24 cellular contexts compared by ENCODE assay signal in the genomic region with DNA sequence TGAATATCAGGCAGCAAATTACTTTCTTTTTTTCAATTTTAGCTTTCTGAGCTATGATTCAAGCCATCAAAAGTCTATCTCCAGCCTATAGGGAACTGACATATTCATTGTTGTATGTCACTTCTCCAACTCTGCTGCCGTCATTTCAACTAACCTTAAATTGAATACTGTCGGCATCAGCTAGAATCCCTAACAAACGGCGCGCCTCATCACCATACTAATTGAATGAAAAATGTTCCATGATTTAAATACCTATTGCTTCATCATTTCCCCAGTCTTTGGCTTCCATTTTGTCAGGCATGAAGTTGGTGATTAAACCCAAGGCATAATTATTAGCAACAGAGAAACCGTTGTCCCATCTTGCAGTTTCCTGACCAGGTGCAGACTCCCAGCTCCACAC.
DNase-seq lines count a peak whose midpoint lies in the region; FAIRE-seq and TF ChIP-seq lines count a peak whose summit lies in the region.
"Had no signal": no experiment of that assay in that cellular context is flagged by ENCODE, and none has a peak within 500 bp of the region (broad histone marks: within the 10 kb centered on the region; RNA-seq: fewer than 3 reads in every experiment).

No MANE protein-coding gene starts in this region.

- no peak overlapping the region for H2BK5ac ChIP-seq in H1 (ENCODE audit: low read depth, low read length)

- H3K4me1 ChIP-seq in BLaER1, result peaks cover 18% of the 10 kb centered on the region
- H3K4me1 ChIP-seq in Loucy (ENCODE audit: insufficient read depth, low read length, poor library complexity, severe bottlenecking), result peaks cover 26% of the 10 kb centered on the region
- no peaks in the 10 kb centered on the region for H3K4me1 ChIP-seq in H1 (replicated peaks in 1 of 4; ENCODE audit: control insufficient read depth in 3 of 4, insufficient read depth in 4 of 4, low read length in 3 of 4)
- H3K4me1 ChIP-seq: Peyer's patch had no signal

- H3K27ac ChIP-seq in BLaER1 (peak overlapping the region; percentile 5; the same call in 1 of the 2 replicates), H1 (ENCODE audit: low read depth, low read length) (no peak overlapping the region), neural cell (ENCODE audit: low read length) (peak overlapping the region; percentile 74)
- H3K27ac ChIP-seq: HL-60, Peyer's patch had no signal

- CTCF ChIA-PET in H1 (lab: Charles Lee; ENCODE audit: partially characterized antibody), result interaction anchor here (0.5 to 1.4 kb wide), 2 partner anchors 9 to 919 kb away, joined by 3 to 4 read pairs; no protein-coding TSS in a partner anchor

- H3K23ac ChIP-seq in H1 (ENCODE audit: insufficient read length), result no peak overlapping the region

- H3K23me2 ChIP-seq in H1 (ENCODE audit: low read depth, low read length), result no peaks in the 10 kb centered on the region

- TF ChIP-seq EP300 in H1 (IDR thresholded peaks at IDR 0.05; ENCODE audit: borderline replicate concordance in 1 of 2, low read depth in 2 of 2, low read length in 2 of 2), result no peak
- TF ChIP-seq EP300 in neural cell (conservative IDR thresholded peaks at IDR 0.05; ENCODE audit: poor library complexity, severe bottlenecking), result no peak

- no peaks in the 10 kb centered on the region for H3K9me3 ChIP-seq in BLaER1
- no peaks in the 10 kb centered on the region for H3K9me3 ChIP-seq in Loucy (ENCODE audit: insufficient read depth, low read depth, low read length)
- no peaks in the 10 kb centered on the region for H3K9me3 ChIP-seq in H1 (ENCODE audit: insufficient read depth in 2 of 2, low read depth in 1 of 2, low read length in 1 of 2)
- no peaks in the 10 kb centered on the region for H3K9me3 ChIP-seq in neural cell (ENCODE audit: low read length)
- H3K9me3 ChIP-seq: Peyer's patch had no signal

- no peak overlapping the region for H2AK5ac ChIP-seq in H1 (ENCODE audit: low read depth, low read length)

- no peak overlapping the region for H2BK120ac ChIP-seq in H1 (replicated peaks; ENCODE audit: low read depth, low read length)

- H3K79me1 ChIP-seq in H1 (ENCODE audit: low read depth, low read length), result no peaks in the 10 kb centered on the region

- H3K9me2 ChIP-seq in Loucy (replicated peaks; ENCODE audit: low read depth, low read length) (no peaks in the 10 kb centered on the region), neural cell (ENCODE audit: insufficient read depth, low read length) (no peaks in the 10 kb centered on the region)

- H3K9ac ChIP-seq in BLaER1, result no peak overlapping the region
- H3K9ac ChIP-seq in Loucy (ENCODE audit: low read depth, low read length, poor library complexity, severe bottlenecking), result no peak overlapping the region
- H3K9ac ChIP-seq in H1 (replicated peaks in 1 of 4; ENCODE audit: extremely low read depth in 1 of 4, low read depth in 3 of 4, low read length in 3 of 4), result no peak overlapping the region
- no peak overlapping the region for H3K9ac ChIP-seq in neural cell (ENCODE audit: low read length)

- FAIRE-seq in H1 (lab: Jason Lieb, UNC), result no peak
- FAIRE-seq: A204.1, GM18507 had no signal

- TF ChIP-seq CTCF in Loucy (conservative IDR thresholded peaks at IDR 0.05; ENCODE audit: low read length) (no peak), H1 (IDR thresholded peaks at IDR 0.05; ENCODE audit: control extremely low read depth in 1 of 3, insufficient read depth in 1 of 3, low read depth in 1 of 3, low read length in 3 of 3) (no peak), neural cell (IDR thresholded peaks at IDR 0.05; ENCODE audit: poor library complexity, severe bottlenecking) (no peak)

- H3K79me2 ChIP-seq in Loucy (ENCODE audit: insufficient read depth, low read length) (no peaks in the 10 kb centered on the region), H1 (ENCODE audit: control insufficient read depth in 1 of 2, insufficient read depth in 2 of 2, low read length in 2 of 2) (no peaks in the 10 kb centered on the region), neural cell (replicated peaks; ENCODE audit: insufficient read depth, low read length) (no peaks in the 10 kb centered on the region)

- no peak overlapping the region for H2BK12ac ChIP-seq in H1 (ENCODE audit: low read depth, low read length)

- no peak overlapping the region for H4K91ac ChIP-seq in H1 (replicated peaks; ENCODE audit: insufficient read length, low read length)

- POLR2A ChIA-PET in H1 (lab: Charles Lee; ENCODE audit: partially characterized antibody), result no interaction called here

- no peaks in the 10 kb centered on the region for H3K36me3 ChIP-seq in BLaER1
- no peaks in the 10 kb centered on the region for H3K36me3 ChIP-seq in Loucy (ENCODE audit: insufficient read depth, low read length)
- no peaks in the 10 kb centered on the region for H3K36me3 ChIP-seq in H1 (ENCODE audit: control insufficient read depth in 2 of 4, insufficient read depth in 4 of 4, low read length in 3 of 4)
- no peaks in the 10 kb centered on the region for H3K36me3 ChIP-seq in neural cell (ENCODE audit: insufficient read depth, low read length)
- H3K36me3 ChIP-seq: Peyer's patch had no signal

- H3K4me2 ChIP-seq in BLaER1 (peak overlapping the region; percentile 63), Loucy (ENCODE audit: low read depth, low read length, poor library complexity, severe bottlenecking) (peak overlapping the region; percentile 40), H1 (ENCODE audit: insufficient read depth in 1 of 2, low read depth in 2 of 2, low read length in 2 of 2) (no peak overlapping the region), neural cell (ENCODE audit: low read length) (peak overlapping the region; percentile 45)

- no peak overlapping the region for H3K4me3 ChIP-seq in BLaER1
- H3K4me3 ChIP-seq in Loucy (ENCODE audit: low read length, poor library complexity, severe bottlenecking), result no peak overlapping the region
- no peak overlapping the region; a peak in 1 of 8 replicates for H3K4me3 ChIP-seq in H1 (ENCODE audit: extremely low read depth in 1 of 4, insufficient read depth in 2 of 4, low read depth in 3 of 4, low read length in 4 of 4)
- H3K4me3 ChIP-seq in neural cell (ENCODE audit: low read length), result peak overlapping the region; percentile 53
- H3K4me3 ChIP-seq: Peyer's patch had no signal

- H3K18ac ChIP-seq in H1 (ENCODE audit: extremely low read depth, low read length), result no peak overlapping the region

- TF ChIP-seq RAD21 in H1 (IDR thresholded peaks at IDR 0.05 in 1 of 2, conservative IDR thresholded peaks at IDR 0.05 in 1 of 2; ENCODE audit: low read depth in 2 of 2, low read length in 2 of 2) (no peak), neural cell (conservative IDR thresholded peaks at IDR 0.05) (no peak)

- H3K56ac ChIP-seq in H1 (replicated peaks; ENCODE audit: insufficient read length, low read depth, low read length), result no peak overlapping the region

- DNase-seq in H1 (ENCODE audit: low read depth in 1 of 2, low spot score in 2 of 2) (no peak), NCI-H2196 treated with DMSO at 0.1 percent for 48 hours (lab: John Stamatoyannopoulos, UW; ENCODE audit: unreplicated experiment) (no peak), G401 (ENCODE audit: low spot score) (no peak), NCI-H510A (lab: John Stamatoyannopoulos, UW) (no peak), hippocampal formation (lab: John Stamatoyannopoulos, UW) (no peak)
- DNase-seq: AML-193, DMS 273 treated with DMSO at 0.1 percent for 48 hours, DMS79, HCEC 1CT, NCI-H1092, NCI-H1417 treated with DMSO at 0.1 percent for 48 hours, NCI-H187 treated with DMSO at 0.1 percent for 48 hours, NCI-H2107, NCI-H446 treated with DMSO at 0.1 percent for 48 hours, NCI-H526 treated with DMSO at 0.1 percent for 48 hours, OCI-M1, Peyer's patch, SHP77 treated with DMSO at 0.1 percent for 48 hours had no signal

- no peak overlapping the region for H2BK20ac ChIP-seq in H1 (ENCODE audit: low read length)

- no peak overlapping the region for H4K5ac ChIP-seq in H1 (ENCODE audit: insufficient read length, low read depth, low read length)

- H3F3A ChIP-seq in Loucy (ENCODE audit: low read depth) (no peaks in the 10 kb centered on the region), neural cell (ENCODE audit: insufficient read depth, low read length, poor library complexity, severe bottlenecking) (peaks cover 3% of the 10 kb centered on the region)

- H4K20me1 ChIP-seq in BLaER1 (no peaks in the 10 kb centered on the region), Loucy (ENCODE audit: insufficient read depth, low read length, poor library complexity, severe bottlenecking) (no peaks in the 10 kb centered on the region), H1 (replicated peaks in 1 of 2; ENCODE audit: control insufficient read depth in 1 of 2, insufficient read depth in 2 of 2, low read length in 2 of 2) (no peaks in the 10 kb centered on the region), neural cell (ENCODE audit: insufficient read depth) (no peaks in the 10 kb centered on the region)

- in situ Hi-C loops in G401 (cut with HindIII; ENCODE audit: low sequenced_read_pairs), result no loop called here

- WGBS in H1 (ENCODE audit: extremely low coverage in 1 of 2, insufficient coverage in 1 of 2, insufficient read length in 1 of 2, insufficient replicate concordance in 2 of 2, low coverage in 1 of 2, low lambda C conversion rate in 2 of 2, missing lambda C conversion rate in 1 of 2), 2 experiments, result 90% methylated on average over 6 of the region's 6 CpGs; no CpG with 5 or more reads in 1 of the 2 experiments

- H3K27me3 ChIP-seq in BLaER1, result no peaks in the 10 kb centered on the region
- no peaks in the 10 kb centered on the region for H3K27me3 ChIP-seq in Loucy (ENCODE audit: insufficient read depth, low read length, poor library complexity, severe bottlenecking)
- peaks cover 0 to 1% (median 0%) of the 10 kb centered on the region in 4 experiments; a peak in 1 of 7 replicates for H3K27me3 ChIP-seq in H1 (replicated peaks in 1 of 4; ENCODE audit: control insufficient read depth in 3 of 4, extremely low read depth in 1 of 4, insufficient read depth in 3 of 4, low read length in 3 of 4)
- no peaks in the 10 kb centered on the region for H3K27me3 ChIP-seq in neural cell (ENCODE audit: insufficient read depth, low read depth, low read length)
- H3K27me3 ChIP-seq: Peyer's patch had no signal

- no peak overlapping the region for H3K4ac ChIP-seq in H1 (replicated peaks; ENCODE audit: insufficient read length, low read depth, low read length)

- H2BK15ac ChIP-seq in H1 (ENCODE audit: low read length), result no peak overlapping the region

- no peak overlapping the region for H3K14ac ChIP-seq in H1 (ENCODE audit: insufficient read length)

- no peak overlapping the region for H4K8ac ChIP-seq in H1 (ENCODE audit: extremely low read depth, insufficient read depth, low read length)

- H2AFZ ChIP-seq in Loucy (ENCODE audit: low read length), result 0 out of 2 replicates have a peak overlapping the region, but pooled peaks have one; percentile 24
- no peak overlapping the region for H2AFZ ChIP-seq in H1 (ENCODE audit: low read length)
- no peak overlapping the region for H2AFZ ChIP-seq in neural cell (ENCODE audit: low read depth, low read length)

- no peak for TF ChIP-seq POLR2A in H1 (IDR thresholded peaks at IDR 0.05; ENCODE audit: control extremely low read depth in 1 of 2, low read depth in 2 of 2, low read length in 2 of 2)

TF ChIP-seq in H1, 55 proteins besides CTCF, POLR2A, EP300 and RAD21 (continues in another document):
- TF ChIP-seq GTF2F1 (IDR thresholded peaks at IDR 0.05; ENCODE audit: borderline replicate concordance, low read depth, low read length), result no peak

TF ChIP-seq in neural cell, 6 proteins besides CTCF, POLR2A, EP300 and RAD21 (continues in another document):
- TF ChIP-seq MXI1 (conservative IDR thresholded peaks at IDR 0.05; ENCODE audit: poor library complexity, severe bottlenecking), result no peak

Comparison
In these comparisons a context has a peak if more than half of its experiments do, and no peak if none do; other contexts are left out.
1. H3K4me2 ChIP-seq: peak in BLaER1 (single experiment), Loucy (single experiment) and neural cell (single experiment); none in H1 (0 of 2).